1 cellular context compared by ENCODE assay signal in genomic region chr10:92756233-92757065, GRCh38.
TF ChIP-seq lines count a peak whose summit lies in the region.

No MANE protein-coding gene starts in this region.

TF ChIP-seq in K562, 482 proteins besides CTCF, POLR2A, EP300 and RAD21 (continued from another document and continues in another):
- TF ChIP-seq PRDM10 (IDR thresholded peaks at IDR 0.05; ENCODE audit: partially characterized antibody) (peak; percentile 34), CHD2 (IDR thresholded peaks at IDR 0.05; ENCODE audit: low read depth, low read length) (no peak), MXI1 (IDR thresholded peaks at IDR 0.05; ENCODE audit: low read depth, low read length) (no peak), E2F3 (CRISPR knock-in tag; IDR thresholded peaks at IDR 0.05) (no peak), SMARCA4 (IDR thresholded peaks at IDR 0.05) (peak; percentile 99), GTF2E2 (tag; IDR thresholded peaks at IDR 0.05) (0 out of 2 replicates have a peak, but pooled peaks have one; percentile 31), LARP7 (IDR thresholded peaks at IDR 0.05) (no peak), RBM15 (IDR thresholded peaks at IDR 0.05; ENCODE audit: insufficient read depth, low read length) (no peak), GATAD2A (IDR thresholded peaks at IDR 0.05) (no peak), UBTF (IDR thresholded peaks at IDR 0.05; ENCODE audit: borderline replicate concordance in 1 of 2, low read depth in 2 of 2, low read length in 2 of 2) (no peak), MTF1 (CRISPR knock-in tag; IDR thresholded peaks at IDR 0.05; ENCODE audit: borderline replicate concordance) (no peak), MAZ (CRISPR knock-in tag; conservative IDR thresholded peaks at IDR 0.05 in 1 of 2, IDR thresholded peaks at IDR 0.05 in 1 of 2) (peak; percentile 11 to 44; a peak in 3 of 4 replicates), NFXL1 (CRISPR knock-in tag; IDR thresholded peaks at IDR 0.05) (no peak), BCL6 (CRISPR knock-in tag; IDR thresholded peaks at IDR 0.05) (peak; percentile 68; the same call in 1 of the 2 replicates), ZNF695 (CRISPR knock-in tag; IDR thresholded peaks at IDR 0.05) (no peak), SLC30A9 (CRISPR knock-in tag; IDR thresholded peaks at IDR 0.05) (no peak), PTTG1 (tag; IDR thresholded peaks at IDR 0.05; ENCODE audit: low read depth) (no peak), STAG1 (CRISPR knock-in tag; IDR thresholded peaks at IDR 0.05; ENCODE audit: borderline replicate concordance) (no peak), HDGF (IDR thresholded peaks at IDR 0.05) (no peak), HOXB6 (CRISPR knock-in tag; IDR thresholded peaks at IDR 0.05; ENCODE audit: borderline replicate concordance) (no peak), POLR2AphosphoS5 (IDR thresholded peaks at IDR 0.05; ENCODE audit: control insufficient read depth, insufficient read depth, low read depth, low read length) (peak; percentile 96), TCF3 (CRISPR knock-in tag; IDR thresholded peaks at IDR 0.05) (peak; percentile 99), ZNF449 (CRISPR knock-in tag; IDR thresholded peaks at IDR 0.05) (peak; percentile 70; the same call in 1 of the 2 replicates), PKNOX1 (IDR thresholded peaks at IDR 0.05) (no peak; the same call in 1 of the 2 replicates), CREB3L1 (IDR thresholded peaks at IDR 0.05; ENCODE audit: borderline replicate concordance, low read depth) (peak; percentile 64; the same call in 1 of the 2 replicates), RNF219 (CRISPR knock-in tag; IDR thresholded peaks at IDR 0.05) (no peak), ZFP1 (CRISPR knock-in tag; IDR thresholded peaks at IDR 0.05) (no peak), PTRF (tag; IDR thresholded peaks at IDR 0.05) (no peak), OTX1 (CRISPR knock-in tag; IDR thresholded peaks at IDR 0.05) (no peak), SNAPC5 (CRISPR knock-in tag; IDR thresholded peaks at IDR 0.05) (no peak), ILF3 (IDR thresholded peaks at IDR 0.05; ENCODE audit: borderline replicate concordance) (0 out of 2 replicates have a peak, but pooled peaks have one; percentile 34), ZNF778 (CRISPR knock-in tag; IDR thresholded peaks at IDR 0.05) (no peak), STAT6 (CRISPR knock-in tag; IDR thresholded peaks at IDR 0.05) (no peak), THRAP3 (IDR thresholded peaks at IDR 0.05; ENCODE audit: borderline replicate concordance) (no peak), RUNX1 (IDR thresholded peaks at IDR 0.05; ENCODE audit: low read depth) (peak; percentile 75), MEF2D (tag; conservative IDR thresholded peaks at IDR 0.05; ENCODE audit: low read depth) (peak; percentile 70; the same call in 1 of the 2 replicates), CEBPG (CRISPR knock-in tag; IDR thresholded peaks at IDR 0.05) (no peak; the same call in 1 of the 2 replicates), CEBPG (tag; conservative IDR thresholded peaks at IDR 0.05 in 1 of 2, IDR thresholded peaks at IDR 0.05 in 1 of 2) (peak; percentile 50 to 68; a peak in 2 of 4 replicates), CBX8 (IDR thresholded peaks at IDR 0.05; ENCODE audit: borderline replicate concordance, extremely low read depth, low read depth, low read length, poor library complexity, severe bottlenecking) (no peak), ZNF133 (CRISPR knock-in tag; IDR thresholded peaks at IDR 0.05) (no peak), NR2F6 (CRISPR knock-in tag; IDR thresholded peaks at IDR 0.05) (no peak), ZNF263 (CRISPR knock-in tag; IDR thresholded peaks at IDR 0.05; ENCODE audit: borderline replicate concordance) (no peak; the same call in 1 of the 2 replicates), POU5F1 (IDR thresholded peaks at IDR 0.05; ENCODE audit: borderline replicate concordance, low read depth, low read length, partially characterized antibody) (no peak), ZNF644 (tag; IDR thresholded peaks at IDR 0.05; ENCODE audit: low read depth) (no peak), ZNF512 (tag; IDR thresholded peaks at IDR 0.05) (no peak), EGR1 (conservative IDR thresholded peaks at IDR 0.05) (peak; percentile 60; the same call in 1 of the 2 replicates), ZNF717 (CRISPR knock-in tag; IDR thresholded peaks at IDR 0.05) (no peak), ZKSCAN8 (CRISPR knock-in tag; IDR thresholded peaks at IDR 0.05) (peak; percentile 58), SP1 (CRISPR knock-in tag; IDR thresholded peaks at IDR 0.05) (no peak; the same call in 1 of the 2 replicates), NR2C1 (IDR thresholded peaks at IDR 0.05) (peak; percentile 30; the same call in 1 of the 2 replicates), NR2C1 (tag; IDR thresholded peaks at IDR 0.05) (0 out of 2 replicates have a peak, but pooled peaks have one; percentile 25)
